ENCODE assay signal across 9 cellular contexts in the genomic region with DNA sequence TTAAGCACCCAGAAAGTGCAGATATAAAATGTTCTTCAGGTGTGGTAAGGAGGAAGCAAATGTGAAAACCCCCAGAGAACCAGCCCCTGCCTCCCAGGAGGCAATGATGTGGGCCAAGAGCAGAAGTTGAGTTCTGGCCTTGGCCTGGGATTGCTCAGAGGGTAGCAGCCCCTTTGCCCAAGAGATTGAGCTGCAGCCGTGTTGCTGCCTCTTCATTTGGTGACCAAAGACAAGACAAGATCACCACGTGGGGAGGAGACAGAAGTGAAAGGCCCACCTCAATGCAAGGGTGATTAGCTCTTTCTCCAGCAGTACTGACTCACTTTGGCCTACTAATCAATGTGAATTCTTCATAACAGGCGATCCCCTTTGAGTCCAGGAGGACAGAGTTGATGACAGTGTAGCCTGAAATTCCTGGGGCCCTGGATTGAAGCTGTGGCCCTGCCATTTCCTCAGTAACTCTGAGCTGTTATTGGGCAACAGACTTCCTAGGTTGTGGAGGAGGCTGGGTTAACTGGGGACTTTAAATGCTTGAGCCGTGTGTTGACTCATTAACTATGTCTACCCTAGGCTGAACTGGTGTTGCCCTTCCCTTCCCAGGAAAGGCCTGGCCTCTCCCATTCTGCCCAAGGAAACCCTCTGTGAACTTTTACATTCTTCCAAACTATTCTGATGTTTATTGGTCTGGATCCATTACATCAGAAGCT.
DNase-seq lines count a peak whose midpoint lies in the region; ATAC-seq and TF ChIP-seq lines count a peak whose summit lies in the region.
"Had no signal": no experiment of that assay in that cellular context is flagged by ENCODE, and none has a peak within 500 bp of the region (broad histone marks: within the 10 kb centered on the region; RNA-seq: fewer than 3 reads in every experiment).

No MANE protein-coding gene starts in this region.

- H3K27me3 ChIP-seq in foreskin keratinocyte, result no peaks in the 10 kb centered on the region

- H3K4me1 Mint-ChIP-seq in natural killer cell, result peaks cover 55 to 74% of the 10 kb centered on the region in 2 donors
- peaks cover 50 to 60% of the 10 kb centered on the region in 2 donors for H3K4me1 Mint-ChIP-seq in natural killer cell treated with Interleukin-12 subunit alpha and Interleukin-12 subunit beta and Interleukin-15 and Interleukin-18, amount 100 ng/mL, for 72 hours (ENCODE audit: low read depth in 2 of 2)

- TF ChIP-seq CTCF in natural killer cell (IDR thresholded peaks at IDR 0.05) (no peak), foreskin keratinocyte (conservative IDR thresholded peaks at IDR 0.05) (no peak)

- H3K9me3 Mint-ChIP-seq in natural killer cell, result no peaks in the 10 kb centered on the region
- no peaks in the 10 kb centered on the region for H3K9me3 Mint-ChIP-seq in natural killer cell treated with Interleukin-12 subunit alpha and Interleukin-12 subunit beta and Interleukin-15 and Interleukin-18, amount 100 ng/mL, for 72 hours

- no peaks in the 10 kb centered on the region for H3K27me3 Mint-ChIP-seq in natural killer cell (ENCODE audit: low read depth in 2 of 2)
- no peaks in the 10 kb centered on the region for H3K27me3 Mint-ChIP-seq in natural killer cell treated with Interleukin-12 subunit alpha and Interleukin-12 subunit beta and Interleukin-15 and Interleukin-18, amount 100 ng/mL, for 72 hours

- H3K4me3 Mint-ChIP-seq in natural killer cell, result no peak overlapping the region
- no peak overlapping the region for H3K4me3 Mint-ChIP-seq in natural killer cell treated with Interleukin-12 subunit alpha and Interleukin-12 subunit beta and Interleukin-15 and Interleukin-18, amount 100 ng/mL, for 72 hours

- ATAC-seq in natural killer cell, result no peak
- no peak for ATAC-seq in natural killer cell treated with Interleukin-12 subunit alpha and Interleukin-12 subunit beta and Interleukin-15 and Interleukin-18, amount 100 ng/mL, for 72 hours
- ATAC-seq in foreskin keratinocyte, result peak; percentile 18
- no peak for ATAC-seq in HG03378 (IDR thresholded peaks at IDR 0.05; ENCODE audit: unreplicated experiment)

- peak overlapping the region; percentile 73 to 76 for H3K27ac Mint-ChIP-seq in natural killer cell
- H3K27ac Mint-ChIP-seq in natural killer cell treated with Interleukin-12 subunit alpha and Interleukin-12 subunit beta and Interleukin-15 and Interleukin-18, amount 100 ng/mL, for 72 hours, result peak overlapping the region in 1 of 2 donors; percentile 8

- H3K36me3 Mint-ChIP-seq in natural killer cell, result no peaks in the 10 kb centered on the region
- H3K36me3 Mint-ChIP-seq in natural killer cell treated with Interleukin-12 subunit alpha and Interleukin-12 subunit beta and Interleukin-15 and Interleukin-18, amount 100 ng/mL, for 72 hours, result peaks cover 11% of the 10 kb centered on the region

- DNase-seq in natural killer cell (no peak), MV-4-11 (lab: John Stamatoyannopoulos, UW) (peak; percentile 75), foreskin keratinocyte (peak in 1 of 2 donors; percentile 19), ureter (ENCODE audit: low spot score) (peak; percentile 19), occipital lobe (lab: John Stamatoyannopoulos, UW) (no peak)
- no peak for DNase-seq in natural killer cell treated with Interleukin-12 subunit alpha and Interleukin-12 subunit beta and Interleukin-15 and Interleukin-18, amount 100 ng/mL, for 72 hours (ENCODE audit: low spot score)
- no peak for DNase-seq in stimulated activated CD4-positive, alpha-beta T cell treated with anti-CD3 and anti-CD28 coated beads, Interleukin-4, amount 100 ng/mL, for 1 hour

- intact Hi-C loops in natural killer cell (cut with micrococcal nuclease), result no loop called here

- H3K27ac ChIP-seq in foreskin keratinocyte, result no peak overlapping the region
- H3K27ac ChIP-seq: C4-2B had no signal

- no peaks in the 10 kb centered on the region for H3K4me1 ChIP-seq in foreskin keratinocyte

Comparison
In these comparisons a context has a peak if more than half of its experiments do, and no peak if none do; other contexts are left out.
1. DNase-seq: peak in MV-4-11 (single experiment) and ureter (single experiment); none in natural killer cell (single experiment), natural killer cell treated with Interleukin-12 subunit alpha and Interleukin-12 subunit beta and Interleukin-15 and Interleukin-18, amount 100 ng/mL, for 72 hours (single experiment), occipital lobe (single experiment) and stimulated activated CD4-positive, alpha-beta T cell treated with anti-CD3 and anti-CD28 coated beads, Interleukin-4, amount 100 ng/mL, for 1 hour (single experiment).